1 cellular context compared by ENCODE assay signal in the genomic region with DNA sequence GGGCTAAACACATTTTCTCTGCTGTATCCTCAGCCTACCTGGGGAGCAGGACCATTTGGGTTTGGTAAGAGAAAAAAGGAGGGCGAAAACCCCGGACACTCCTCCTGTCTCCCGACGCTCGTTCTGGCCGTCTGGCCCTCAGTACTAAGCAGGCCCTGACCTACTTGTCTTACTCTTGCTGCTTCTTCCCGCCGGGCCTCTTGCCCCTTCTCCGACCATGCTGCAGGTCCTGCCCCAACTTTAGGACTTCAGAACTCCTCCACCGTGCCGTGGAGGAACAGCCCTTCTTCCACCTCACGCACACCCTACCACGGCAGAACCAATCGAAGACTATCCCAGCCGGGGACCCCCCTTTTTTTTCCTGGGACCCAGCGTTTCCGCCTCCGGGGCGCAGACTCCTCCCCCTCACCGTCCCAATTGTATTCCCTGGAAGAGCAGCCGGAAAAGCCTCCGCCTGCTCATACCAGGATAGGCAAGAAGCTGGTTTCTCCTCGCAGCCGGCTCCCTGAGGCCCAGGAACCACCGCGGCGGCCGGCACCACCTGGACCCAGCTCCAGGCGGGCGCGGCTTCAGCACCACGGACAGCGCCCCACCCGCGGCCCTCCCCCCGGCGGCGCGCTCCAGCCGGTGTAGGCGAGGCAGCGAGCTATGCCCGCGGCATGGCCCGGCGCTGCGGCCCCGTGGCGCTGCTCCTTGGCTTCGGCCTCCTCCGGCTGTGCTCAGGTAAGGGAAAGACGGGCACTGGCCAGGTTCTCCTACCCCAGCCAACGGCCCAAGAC.
TF ChIP-seq lines count a peak whose summit lies in the region.

A gene with protein sequence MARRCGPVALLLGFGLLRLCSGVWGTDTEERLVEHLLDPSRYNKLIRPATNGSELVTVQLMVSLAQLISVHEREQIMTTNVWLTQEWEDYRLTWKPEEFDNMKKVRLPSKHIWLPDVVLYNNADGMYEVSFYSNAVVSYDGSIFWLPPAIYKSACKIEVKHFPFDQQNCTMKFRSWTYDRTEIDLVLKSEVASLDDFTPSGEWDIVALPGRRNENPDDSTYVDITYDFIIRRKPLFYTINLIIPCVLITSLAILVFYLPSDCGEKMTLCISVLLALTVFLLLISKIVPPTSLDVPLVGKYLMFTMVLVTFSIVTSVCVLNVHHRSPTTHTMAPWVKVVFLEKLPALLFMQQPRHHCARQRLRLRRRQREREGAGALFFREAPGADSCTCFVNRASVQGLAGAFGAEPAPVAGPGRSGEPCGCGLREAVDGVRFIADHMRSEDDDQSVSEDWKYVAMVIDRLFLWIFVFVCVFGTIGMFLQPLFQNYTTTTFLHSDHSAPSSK (plus strand): TSS at position 393 of the 779 bp plus-strand sequence. CDS start 267 bp downstream, at position 660.

TF ChIP-seq in WTC11, 78 proteins besides CTCF, POLR2A, EP300 and RAD21 (continued from another document and continues in another):
- TF ChIP-seq, protein P1, sequence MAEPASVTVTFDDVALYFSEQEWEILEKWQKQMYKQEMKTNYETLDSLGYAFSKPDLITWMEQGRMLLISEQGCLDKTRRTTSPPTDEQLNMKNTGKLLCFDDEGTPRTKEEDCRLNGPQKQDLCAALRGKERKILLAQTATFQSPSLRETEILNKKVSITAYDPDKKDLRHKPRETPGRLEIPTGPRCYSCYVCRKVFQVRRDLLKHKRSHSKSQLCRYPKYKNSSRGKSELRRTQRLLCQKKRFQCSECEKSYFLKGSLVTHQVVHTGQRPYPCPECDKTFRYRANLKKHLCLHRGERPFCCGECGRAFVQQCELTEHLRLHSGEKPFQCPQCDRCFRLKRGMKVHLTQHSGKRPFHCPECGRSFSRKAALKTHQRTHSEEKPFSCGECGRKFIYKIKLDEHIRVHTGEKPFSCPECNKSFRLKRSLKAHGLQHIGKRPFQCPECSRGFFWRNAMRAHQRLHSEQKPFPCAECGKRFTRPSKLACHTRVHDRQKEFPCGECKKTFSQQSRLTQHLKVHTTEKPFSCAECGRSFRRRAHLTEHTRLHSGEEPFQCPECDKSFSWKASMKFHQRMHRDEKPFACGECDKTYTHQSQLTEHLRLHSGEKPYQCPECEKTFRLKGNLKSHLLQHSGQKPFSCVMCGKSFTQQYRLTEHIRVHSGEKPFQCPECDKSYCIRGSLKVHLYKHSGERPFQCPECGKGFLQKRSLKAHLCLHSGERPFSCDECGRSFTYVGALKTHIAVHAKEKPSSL (CRISPR knock-in tag; conservative IDR thresholded peaks at IDR 0.05) = no peak
- peak; percentile 76; the same call in 1 of the 2 replicates for TF ChIP-seq ZNF317 (CRISPR knock-in tag; IDR thresholded peaks at IDR 0.05; ENCODE audit: borderline replicate concordance, low read depth)
- TF ChIP-seq, protein P2, sequence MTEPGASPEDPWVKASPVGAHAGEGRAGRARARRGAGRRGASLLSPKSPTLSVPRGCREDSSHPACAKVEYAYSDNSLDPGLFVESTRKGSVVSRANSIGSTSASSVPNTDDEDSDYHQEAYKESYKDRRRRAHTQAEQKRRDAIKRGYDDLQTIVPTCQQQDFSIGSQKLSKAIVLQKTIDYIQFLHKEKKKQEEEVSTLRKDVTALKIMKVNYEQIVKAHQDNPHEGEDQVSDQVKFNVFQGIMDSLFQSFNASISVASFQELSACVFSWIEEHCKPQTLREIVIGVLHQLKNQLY (CRISPR knock-in tag; IDR thresholded peaks at IDR 0.05) = peak; percentile 93
- TF ChIP-seq, protein P3, sequence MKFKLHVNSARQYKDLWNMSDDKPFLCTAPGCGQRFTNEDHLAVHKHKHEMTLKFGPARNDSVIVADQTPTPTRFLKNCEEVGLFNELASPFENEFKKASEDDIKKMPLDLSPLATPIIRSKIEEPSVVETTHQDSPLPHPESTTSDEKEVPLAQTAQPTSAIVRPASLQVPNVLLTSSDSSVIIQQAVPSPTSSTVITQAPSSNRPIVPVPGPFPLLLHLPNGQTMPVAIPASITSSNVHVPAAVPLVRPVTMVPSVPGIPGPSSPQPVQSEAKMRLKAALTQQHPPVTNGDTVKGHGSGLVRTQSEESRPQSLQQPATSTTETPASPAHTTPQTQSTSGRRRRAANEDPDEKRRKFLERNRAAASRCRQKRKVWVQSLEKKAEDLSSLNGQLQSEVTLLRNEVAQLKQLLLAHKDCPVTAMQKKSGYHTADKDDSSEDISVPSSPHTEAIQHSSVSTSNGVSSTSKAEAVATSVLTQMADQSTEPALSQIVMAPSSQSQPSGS (CRISPR knock-in tag; IDR thresholded peaks at IDR 0.05; ENCODE audit: borderline replicate concordance, low read depth) = no peak
- no peak for TF ChIP-seq ZNF671 (CRISPR knock-in tag; IDR thresholded peaks at IDR 0.05)
- TF ChIP-seq CREM (CRISPR knock-in tag; IDR thresholded peaks at IDR 0.05) = peak; percentile 92
- no peak for TF ChIP-seq GRHL2 (CRISPR knock-in tag; IDR thresholded peaks at IDR 0.05; ENCODE audit: insufficient replicate concordance, severe bottlenecking)
- no peak for TF ChIP-seq MXD4 (CRISPR knock-in tag; IDR thresholded peaks at IDR 0.05; ENCODE audit: borderline replicate concordance)
- TF ChIP-seq, protein P4, sequence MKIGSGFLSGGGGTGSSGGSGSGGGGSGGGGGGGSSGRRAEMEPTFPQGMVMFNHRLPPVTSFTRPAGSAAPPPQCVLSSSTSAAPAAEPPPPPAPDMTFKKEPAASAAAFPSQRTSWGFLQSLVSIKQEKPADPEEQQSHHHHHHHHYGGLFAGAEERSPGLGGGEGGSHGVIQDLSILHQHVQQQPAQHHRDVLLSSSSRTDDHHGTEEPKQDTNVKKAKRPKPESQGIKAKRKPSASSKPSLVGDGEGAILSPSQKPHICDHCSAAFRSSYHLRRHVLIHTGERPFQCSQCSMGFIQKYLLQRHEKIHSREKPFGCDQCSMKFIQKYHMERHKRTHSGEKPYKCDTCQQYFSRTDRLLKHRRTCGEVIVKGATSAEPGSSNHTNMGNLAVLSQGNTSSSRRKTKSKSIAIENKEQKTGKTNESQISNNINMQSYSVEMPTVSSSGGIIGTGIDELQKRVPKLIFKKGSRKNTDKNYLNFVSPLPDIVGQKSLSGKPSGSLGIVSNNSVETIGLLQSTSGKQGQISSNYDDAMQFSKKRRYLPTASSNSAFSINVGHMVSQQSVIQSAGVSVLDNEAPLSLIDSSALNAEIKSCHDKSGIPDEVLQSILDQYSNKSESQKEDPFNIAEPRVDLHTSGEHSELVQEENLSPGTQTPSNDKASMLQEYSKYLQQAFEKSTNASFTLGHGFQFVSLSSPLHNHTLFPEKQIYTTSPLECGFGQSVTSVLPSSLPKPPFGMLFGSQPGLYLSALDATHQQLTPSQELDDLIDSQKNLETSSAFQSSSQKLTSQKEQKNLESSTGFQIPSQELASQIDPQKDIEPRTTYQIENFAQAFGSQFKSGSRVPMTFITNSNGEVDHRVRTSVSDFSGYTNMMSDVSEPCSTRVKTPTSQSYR (CRISPR knock-in tag; IDR thresholded peaks at IDR 0.05) = peak; percentile 85
- TF ChIP-seq, protein P5, sequence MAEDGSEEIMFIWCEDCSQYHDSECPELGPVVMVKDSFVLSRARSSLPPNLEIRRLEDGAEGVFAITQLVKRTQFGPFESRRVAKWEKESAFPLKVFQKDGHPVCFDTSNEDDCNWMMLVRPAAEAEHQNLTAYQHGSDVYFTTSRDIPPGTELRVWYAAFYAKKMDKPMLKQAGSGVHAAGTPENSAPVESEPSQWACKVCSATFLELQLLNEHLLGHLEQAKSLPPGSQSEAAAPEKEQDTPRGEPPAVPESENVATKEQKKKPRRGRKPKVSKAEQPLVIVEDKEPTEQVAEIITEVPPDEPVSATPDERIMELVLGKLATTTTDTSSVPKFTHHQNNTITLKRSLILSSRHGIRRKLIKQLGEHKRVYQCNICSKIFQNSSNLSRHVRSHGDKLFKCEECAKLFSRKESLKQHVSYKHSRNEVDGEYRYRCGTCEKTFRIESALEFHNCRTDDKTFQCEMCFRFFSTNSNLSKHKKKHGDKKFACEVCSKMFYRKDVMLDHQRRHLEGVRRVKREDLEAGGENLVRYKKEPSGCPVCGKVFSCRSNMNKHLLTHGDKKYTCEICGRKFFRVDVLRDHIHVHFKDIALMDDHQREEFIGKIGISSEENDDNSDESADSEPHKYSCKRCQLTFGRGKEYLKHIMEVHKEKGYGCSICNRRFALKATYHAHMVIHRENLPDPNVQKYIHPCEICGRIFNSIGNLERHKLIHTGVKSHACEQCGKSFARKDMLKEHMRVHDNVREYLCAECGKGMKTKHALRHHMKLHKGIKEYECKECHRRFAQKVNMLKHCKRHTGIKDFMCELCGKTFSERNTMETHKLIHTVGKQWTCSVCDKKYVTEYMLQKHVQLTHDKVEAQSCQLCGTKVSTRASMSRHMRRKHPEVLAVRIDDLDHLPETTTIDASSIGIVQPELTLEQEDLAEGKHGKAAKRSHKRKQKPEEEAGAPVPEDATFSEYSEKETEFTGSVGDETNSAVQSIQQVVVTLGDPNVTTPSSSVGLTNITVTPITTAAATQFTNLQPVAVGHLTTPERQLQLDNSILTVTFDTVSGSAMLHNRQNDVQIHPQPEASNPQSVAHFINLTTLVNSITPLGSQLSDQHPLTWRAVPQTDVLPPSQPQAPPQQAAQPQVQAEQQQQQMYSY (CRISPR knock-in tag; IDR thresholded peaks at IDR 0.05) = peak; percentile 62
- no peak for TF ChIP-seq OVOL2 (CRISPR knock-in tag; IDR thresholded peaks at IDR 0.05; ENCODE audit: borderline replicate concordance)
- peak; percentile 96 for TF ChIP-seq JUN (CRISPR knock-in tag; IDR thresholded peaks at IDR 0.05)
- no peak for TF ChIP-seq ZNF121 (CRISPR knock-in tag; IDR thresholded peaks at IDR 0.05)
- TF ChIP-seq SOX15 (CRISPR knock-in tag; IDR thresholded peaks at IDR 0.05) = no peak
- TF ChIP-seq ZNF263 (CRISPR knock-in tag; IDR thresholded peaks at IDR 0.05; ENCODE audit: low read depth) = peak; percentile 71; the same call in 1 of the 2 replicates
- TF ChIP-seq, protein P6, sequence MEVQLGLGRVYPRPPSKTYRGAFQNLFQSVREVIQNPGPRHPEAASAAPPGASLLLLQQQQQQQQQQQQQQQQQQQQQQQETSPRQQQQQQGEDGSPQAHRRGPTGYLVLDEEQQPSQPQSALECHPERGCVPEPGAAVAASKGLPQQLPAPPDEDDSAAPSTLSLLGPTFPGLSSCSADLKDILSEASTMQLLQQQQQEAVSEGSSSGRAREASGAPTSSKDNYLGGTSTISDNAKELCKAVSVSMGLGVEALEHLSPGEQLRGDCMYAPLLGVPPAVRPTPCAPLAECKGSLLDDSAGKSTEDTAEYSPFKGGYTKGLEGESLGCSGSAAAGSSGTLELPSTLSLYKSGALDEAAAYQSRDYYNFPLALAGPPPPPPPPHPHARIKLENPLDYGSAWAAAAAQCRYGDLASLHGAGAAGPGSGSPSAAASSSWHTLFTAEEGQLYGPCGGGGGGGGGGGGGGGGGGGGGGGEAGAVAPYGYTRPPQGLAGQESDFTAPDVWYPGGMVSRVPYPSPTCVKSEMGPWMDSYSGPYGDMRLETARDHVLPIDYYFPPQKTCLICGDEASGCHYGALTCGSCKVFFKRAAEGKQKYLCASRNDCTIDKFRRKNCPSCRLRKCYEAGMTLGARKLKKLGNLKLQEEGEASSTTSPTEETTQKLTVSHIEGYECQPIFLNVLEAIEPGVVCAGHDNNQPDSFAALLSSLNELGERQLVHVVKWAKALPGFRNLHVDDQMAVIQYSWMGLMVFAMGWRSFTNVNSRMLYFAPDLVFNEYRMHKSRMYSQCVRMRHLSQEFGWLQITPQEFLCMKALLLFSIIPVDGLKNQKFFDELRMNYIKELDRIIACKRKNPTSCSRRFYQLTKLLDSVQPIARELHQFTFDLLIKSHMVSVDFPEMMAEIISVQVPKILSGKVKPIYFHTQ (CRISPR knock-in tag; IDR thresholded peaks at IDR 0.05) = no peak
- peak; percentile 97 for TF ChIP-seq ESRRA (CRISPR knock-in tag; IDR thresholded peaks at IDR 0.05; ENCODE audit: borderline replicate concordance)
- TF ChIP-seq NR3C1 (CRISPR knock-in tag; conservative IDR thresholded peaks at IDR 0.05; ENCODE audit: low read depth) = peak; percentile 98
- TF ChIP-seq SMAD4 (CRISPR knock-in tag; IDR thresholded peaks at IDR 0.05) = peak; percentile 92
- TF ChIP-seq ZNF219 (CRISPR knock-in tag; IDR thresholded peaks at IDR 0.05; ENCODE audit: borderline replicate concordance) = peak; percentile 97
- peak; percentile 94; the same call in 1 of the 2 replicates for TF ChIP-seq KAT7 (CRISPR knock-in tag; IDR thresholded peaks at IDR 0.05; ENCODE audit: borderline replicate concordance)
- peak; percentile 82 for TF ChIP-seq ZNF138 (CRISPR knock-in tag; conservative IDR thresholded peaks at IDR 0.05)
- TF ChIP-seq NR2C2 (CRISPR knock-in tag; IDR thresholded peaks at IDR 0.05) = peak; percentile 78; the same call in 1 of the 2 replicates
- TF ChIP-seq ZNF396 (CRISPR knock-in tag; IDR thresholded peaks at IDR 0.05; ENCODE audit: borderline replicate concordance) = no peak
- TF ChIP-seq GABPB1 (CRISPR knock-in tag; IDR thresholded peaks at IDR 0.05) = peak; percentile 82
- TF ChIP-seq, protein P7, sequence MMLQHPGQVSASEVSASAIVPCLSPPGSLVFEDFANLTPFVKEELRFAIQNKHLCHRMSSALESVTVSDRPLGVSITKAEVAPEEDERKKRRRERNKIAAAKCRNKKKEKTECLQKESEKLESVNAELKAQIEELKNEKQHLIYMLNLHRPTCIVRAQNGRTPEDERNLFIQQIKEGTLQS (CRISPR knock-in tag; conservative IDR thresholded peaks at IDR 0.05) = no peak
- peak; percentile 95 for TF ChIP-seq ZBTB21 (CRISPR knock-in tag; IDR thresholded peaks at IDR 0.05; ENCODE audit: borderline replicate concordance)
- TF ChIP-seq, protein P8, sequence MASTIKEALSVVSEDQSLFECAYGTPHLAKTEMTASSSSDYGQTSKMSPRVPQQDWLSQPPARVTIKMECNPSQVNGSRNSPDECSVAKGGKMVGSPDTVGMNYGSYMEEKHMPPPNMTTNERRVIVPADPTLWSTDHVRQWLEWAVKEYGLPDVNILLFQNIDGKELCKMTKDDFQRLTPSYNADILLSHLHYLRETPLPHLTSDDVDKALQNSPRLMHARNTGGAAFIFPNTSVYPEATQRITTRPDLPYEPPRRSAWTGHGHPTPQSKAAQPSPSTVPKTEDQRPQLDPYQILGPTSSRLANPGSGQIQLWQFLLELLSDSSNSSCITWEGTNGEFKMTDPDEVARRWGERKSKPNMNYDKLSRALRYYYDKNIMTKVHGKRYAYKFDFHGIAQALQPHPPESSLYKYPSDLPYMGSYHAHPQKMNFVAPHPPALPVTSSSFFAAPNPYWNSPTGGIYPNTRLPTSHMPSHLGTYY (CRISPR knock-in tag; IDR thresholded peaks at IDR 0.05) = no peak
- TF ChIP-seq, protein P9, sequence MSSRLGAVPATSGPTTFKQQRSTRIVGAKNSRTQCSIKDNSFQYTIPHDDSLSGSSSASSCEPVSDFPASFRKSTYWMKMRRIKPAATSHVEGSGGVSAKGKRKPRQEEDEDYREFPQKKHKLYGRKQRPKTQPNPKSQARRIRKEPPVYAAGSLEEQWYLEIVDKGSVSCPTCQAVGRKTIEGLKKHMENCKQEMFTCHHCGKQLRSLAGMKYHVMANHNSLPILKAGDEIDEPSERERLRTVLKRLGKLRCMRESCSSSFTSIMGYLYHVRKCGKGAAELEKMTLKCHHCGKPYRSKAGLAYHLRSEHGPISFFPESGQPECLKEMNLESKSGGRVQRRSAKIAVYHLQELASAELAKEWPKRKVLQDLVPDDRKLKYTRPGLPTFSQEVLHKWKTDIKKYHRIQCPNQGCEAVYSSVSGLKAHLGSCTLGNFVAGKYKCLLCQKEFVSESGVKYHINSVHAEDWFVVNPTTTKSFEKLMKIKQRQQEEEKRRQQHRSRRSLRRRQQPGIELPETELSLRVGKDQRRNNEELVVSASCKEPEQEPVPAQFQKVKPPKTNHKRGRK (CRISPR knock-in tag; IDR thresholded peaks at IDR 0.05; ENCODE audit: borderline replicate concordance) = peak; percentile 85; the same call in 1 of the 2 replicates
- TF ChIP-seq ETV6 (CRISPR knock-in tag; IDR thresholded peaks at IDR 0.05) = peak; percentile 98
- peak; percentile 98 for TF ChIP-seq TP53 (CRISPR knock-in tag; IDR thresholded peaks at IDR 0.05)
- TF ChIP-seq FOXJ3 (CRISPR knock-in tag; IDR thresholded peaks at IDR 0.05; ENCODE audit: borderline replicate concordance) = no peak
